In genomic region chr11:130598433-130598832, GRCh38 we compare ENCODE assay signal across 34 cellular contexts.
"Had no signal": no experiment of that assay in that cellular context is flagged by ENCODE, and none has a peak within 500 bp of the region (broad histone marks: within the 10 kb centered on the region; RNA-seq: fewer than 3 reads in every experiment).

No MANE protein-coding gene starts in this region.

- H3K4me3 ChIP-seq: breast epithelium, cardiac muscle cell, colonic mucosa, dorsolateral prefrontal cortex, esophagus muscularis mucosa, gastrocnemius medialis had no signal

- H3K4me1 ChIP-seq: breast epithelium, colonic mucosa, foreskin keratinocyte had no signal

- H3K27me3 Mint-ChIP-seq: activated B cell treated with CpG ODN at 0.5 μM for 24 hours; activated CD8-positive, alpha-beta T cell treated with anti-CD3 and anti-CD28 coated beads for 36 hours; brain; dendritic cell treated with granulocyte-macrophage colony-stimulating factor and Interleukin-4, amounts not matched to agents 40 ng/mL and 50 ng/mL, for 4 days had no signal

- DNase-seq: activated B cell treated with CpG ODN at 0.5 μM for 24 hours; activated CD4-positive, alpha-beta T cell treated with anti-CD3 and anti-CD28 coated beads for 48 hours; activated CD4-positive, alpha-beta T cell treated with anti-CD3 and anti-CD28 coated beads, Interleukin-2, amount 50 U/mL, for 1 hour; activated CD4-positive, alpha-beta T cell treated with anti-CD3 and anti-CD28 coated beads, Interleukin-2, amount 50 U/mL, for 48 hours; activated CD8-positive, alpha-beta memory T cell treated with anti-CD3 and anti-CD28 coated beads for 24 hours; activated CD8-positive, alpha-beta T cell treated with anti-CD3 and anti-CD28 coated beads for 36 hours; activated effector memory CD4-positive, alpha-beta T cell treated with Interleukin-2 at 50 U/mL for 16 hours; activated gamma-delta T cell treated with Interleukin-2 at 50 U/mL for 16 hours; activated naive CD4-positive, alpha-beta T cell treated with anti-CD3 and anti-CD28 coated beads, Interleukin-2, amount 50 U/mL, for 16 hours; activated naive CD4-positive, alpha-beta T cell treated with Interleukin-2 at 50 U/mL for 16 hours; activated T-cell treated with anti-CD3 and anti-CD28 coated beads, Interleukin-2, amount 50 U/mL, for 4 hours; amniotic stem cell; central memory CD4-positive, alpha-beta T cell; cerebellar nuclear complex; effector memory CD4-positive, alpha-beta T cell; erythroblast; foreskin keratinocyte; glutamatergic neuron; T-helper 1 cell; T-helper 17 cell; T1000; WERI-Rb-1 had no signal

- H3K9me3 Mint-ChIP-seq: activated B cell treated with CpG ODN at 0.5 μM for 24 hours; activated CD8-positive, alpha-beta T cell treated with anti-CD3 and anti-CD28 coated beads for 36 hours; activated T-cell treated with anti-CD3 and anti-CD28 coated beads, Interleukin-2, amount 50 U/mL, for 4 hours; activated T-helper 17 cell treated with anti-CD3 and anti-CD28 coated beads, Interleukin-2, amount 50 U/mL, for 72 hours; dendritic cell treated with granulocyte-macrophage colony-stimulating factor and Interleukin-4, amounts not matched to agents 40 ng/mL and 50 ng/mL, for 4 days; T-helper 2 cell treated with Interferon-gamma antibody and Interleukin-4, amounts not matched to agents 5 μg/mL and 100 μg/mL, for 36 hours had no signal

- H3K9me3 ChIP-seq: breast epithelium, colonic mucosa, esophagus muscularis mucosa, gastrocnemius medialis had no signal

- H3K36me3 ChIP-seq: breast epithelium, cardiac muscle cell, colonic mucosa, esophagus muscularis mucosa, gastrocnemius medialis, WERI-Rb-1 had no signal

- H3K36me3 Mint-ChIP-seq: activated naive CD8-positive, alpha-beta T cell; brain had no signal

- H3K4me1 Mint-ChIP-seq: activated B cell treated with CpG ODN at 0.5 μM for 24 hours; activated T-helper 17 cell treated with anti-CD3 and anti-CD28 coated beads, Interleukin-2, amount 50 U/mL, for 72 hours; T-helper 17 cell had no signal

- ATAC-seq: activated CD4-positive, CD25-positive, alpha-beta regulatory T cell treated with anti-CD3 and anti-CD28 coated beads, Interleukin-2, amount 50 U/mL, for 24 hours; activated CD8-positive, alpha-beta T cell treated with anti-CD3 and anti-CD28 coated beads for 36 hours; activated T-cell treated with anti-CD3 and anti-CD28 coated beads, Interleukin-2, amount 50 U/mL, for 4 hours; activated T-helper 17 cell treated with anti-CD3 and anti-CD28 coated beads, Interleukin-2, amount 50 U/mL, for 72 hours; foreskin keratinocyte; T-helper 17 cell had no signal

- H3K27ac ChIP-seq: breast epithelium, cardiac muscle cell, colonic mucosa, dorsolateral prefrontal cortex, esophagus muscularis mucosa, foreskin keratinocyte, gastrocnemius medialis, WERI-Rb-1 had no signal

- H3K27ac Mint-ChIP-seq: activated B cell treated with CpG ODN at 0.5 μM for 24 hours; activated CD8-positive, alpha-beta T cell treated with anti-CD3 and anti-CD28 coated beads for 36 hours; activated naive CD8-positive, alpha-beta T cell; activated T-helper 17 cell treated with anti-CD3 and anti-CD28 coated beads, Interleukin-2, amount 50 U/mL, for 72 hours; brain; dendritic cell treated with granulocyte-macrophage colony-stimulating factor and Interleukin-4, amounts not matched to agents 40 ng/mL and 50 ng/mL, for 4 days; T-helper 17 cell; T-helper 2 cell treated with Interferon-gamma antibody and Interleukin-4, amounts not matched to agents 5 μg/mL and 100 μg/mL, for 36 hours had no signal

- H3K4me3 Mint-ChIP-seq: activated B cell treated with CpG ODN at 0.5 μM for 24 hours; activated CD8-positive, alpha-beta T cell treated with anti-CD3 and anti-CD28 coated beads for 36 hours; activated naive CD8-positive, alpha-beta T cell; activated T-cell treated with anti-CD3 and anti-CD28 coated beads, Interleukin-2, amount 50 U/mL, for 4 hours; activated T-helper 17 cell treated with anti-CD3 and anti-CD28 coated beads, Interleukin-2, amount 50 U/mL, for 72 hours; brain; dendritic cell treated with granulocyte-macrophage colony-stimulating factor and Interleukin-4, amounts not matched to agents 40 ng/mL and 50 ng/mL, for 4 days; T-helper 17 cell; T-helper 2 cell treated with Interferon-gamma antibody and Interleukin-4, amounts not matched to agents 5 μg/mL and 100 μg/mL, for 36 hours had no signal

- H3K27me3 ChIP-seq: breast epithelium, cardiac muscle cell, colonic mucosa, esophagus muscularis mucosa, foreskin keratinocyte, gastrocnemius medialis had no signal
